14 cellular contexts compared by ENCODE assay signal in the genomic region with DNA sequence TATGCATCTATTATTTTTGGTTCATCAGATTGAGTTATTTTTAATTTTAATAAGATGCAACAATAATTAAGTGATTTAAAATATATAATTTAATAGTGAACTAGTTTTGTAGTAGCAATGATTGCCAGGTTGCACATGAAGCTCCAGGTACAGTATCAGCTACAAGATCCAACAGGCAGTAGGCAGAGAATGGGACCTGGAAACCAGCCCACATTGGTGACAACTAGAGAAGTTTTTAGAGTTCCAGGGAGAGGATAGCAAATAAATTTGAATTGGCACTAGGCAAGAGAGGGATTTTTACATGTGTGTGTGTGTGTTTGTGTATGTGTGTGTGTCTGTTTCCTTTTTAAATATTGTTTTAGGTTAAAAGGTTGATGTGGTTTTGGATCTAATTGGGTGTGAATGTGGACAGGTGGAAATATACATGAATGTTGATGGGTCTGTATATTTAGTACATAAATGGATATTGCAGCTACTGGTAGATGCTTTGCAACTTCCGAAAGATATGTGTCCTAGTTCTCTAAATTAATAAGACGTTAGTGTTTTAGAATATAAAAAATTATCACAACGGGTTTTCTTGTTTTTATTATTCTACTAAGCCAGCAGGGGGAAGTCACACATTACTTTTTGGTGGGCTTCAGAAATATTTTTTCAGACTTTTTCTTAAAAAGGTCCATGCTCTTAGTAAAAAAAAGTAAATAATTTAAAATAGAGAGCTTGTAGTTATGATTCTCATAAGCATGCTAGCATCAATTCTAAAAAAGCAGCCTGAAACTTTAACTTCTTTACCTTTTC.
DNase-seq lines count a peak whose midpoint lies in the region; ATAC-seq, FAIRE-seq and TF ChIP-seq lines count a peak whose summit lies in the region.
"Had no signal": no experiment of that assay in that cellular context is flagged by ENCODE, and none has a peak within 500 bp of the region (broad histone marks: within the 10 kb centered on the region; RNA-seq: fewer than 3 reads in every experiment).

No MANE protein-coding gene starts in this region.

- FAIRE-seq in A204.1 (lab: Jason Lieb, UNC) (peak; percentile 29), HepG2 (lab: Jason Lieb, UNC) (no peak)

- intact Hi-C loops in HepG2 (cut with micrococcal nuclease; ENCODE audit: unreplicated experiment), result loop anchor here (2.0 to 5.0 kb wide), 3 partner anchors 261 to 1651 kb away; no protein-coding TSS in a partner anchor
- intact Hi-C loops in left colon (cut with DNase I, micrococcal nuclease), result no loop called here

- no peak overlapping the region for H2BK12ac ChIP-seq in H9 (ENCODE audit: insufficient read length, low read depth, low read length)

- H3K79me1 ChIP-seq in H9 (ENCODE audit: insufficient read depth, low read depth, low read length, poor library complexity, severe bottlenecking), result no peaks in the 10 kb centered on the region

- CTCF ChIA-PET in HepG2 (lab: Yijun Ruan, JAX; ENCODE audit: low intra/inter-chr PET ratio, low total read pairs), result no interaction called here

- H3K56ac ChIP-seq in H9 (ENCODE audit: insufficient read length, low read depth, low read length), result no peak overlapping the region

- no peak overlapping the region for H4K5ac ChIP-seq in H9 (ENCODE audit: insufficient read length, low read depth, low read length)

- H3K36me3 ChIP-seq in adipocyte (ENCODE audit: control insufficient read depth, insufficient read depth, low read length, severe bottlenecking) (no peaks in the 10 kb centered on the region), HepG2 (replicated peaks in 1 of 2; ENCODE audit: control insufficient read depth in 1 of 2, insufficient read depth in 2 of 2, low read length in 2 of 2) (no peaks in the 10 kb centered on the region)

- no peak overlapping the region for H2BK120ac ChIP-seq in H9 (ENCODE audit: low read depth, low read length, poor library complexity, severe bottlenecking)

- H3K27ac Mint-ChIP-seq in H9, result no peak overlapping the region
- H3K27ac Mint-ChIP-seq: CD8-positive, alpha-beta memory T cell had no signal

- no peak for TF ChIP-seq RAD21 in HepG2 (CRISPR knock-in tag; IDR thresholded peaks at IDR 0.05)

- no peaks in the 10 kb centered on the region for H3K79me2 ChIP-seq in H9 (ENCODE audit: insufficient read depth, low read length)
- H3K79me2 ChIP-seq in HepG2 (ENCODE audit: insufficient read depth, low read length), result no peaks in the 10 kb centered on the region

- DNase-seq in H9 (no peak), adipocyte (ENCODE audit: low read depth) (peak; percentile 44), HepG2 (ENCODE audit: low spot score) (no peak), left colon (no peak), DMS79 (lab: John Stamatoyannopoulos, UW) (no peak), CD1c-positive myeloid dendritic cell (ENCODE audit: extremely low spot score) (no peak)
- no peak for DNase-seq in activated CD8-positive, alpha-beta memory T cell treated with anti-CD3 and anti-CD28 coated beads, Interleukin-2, amount 50 U/mL, for 48 hours
- DNase-seq: activated CD4-positive, alpha-beta T cell treated with anti-CD3 and anti-CD28 coated beads, Interleukin-2, amount 50 U/mL, for 48 hours; activated naive CD4-positive, alpha-beta T cell; CD8-positive, alpha-beta memory T cell; foreskin melanocyte; nucleus accumbens; T-helper 2 cell had no signal

- H3K4me1 Mint-ChIP-seq in H9, result no peaks in the 10 kb centered on the region
- H3K4me1 Mint-ChIP-seq: CD8-positive, alpha-beta memory T cell had no signal

- no peak overlapping the region for H2BK20ac ChIP-seq in H9 (ENCODE audit: low read depth, low read length, poor library complexity, severe bottlenecking)

- WGBS in H9 (ENCODE audit: extremely low coverage, insufficient read length, low lambda C conversion rate), result no CpG with 5 or more reads among the region's 3 CpGs
- 0% methylated on average over 3 of the region's 3 CpGs for WGBS in HepG2 (ENCODE audit: low lambda C conversion rate)

- H2BK5ac ChIP-seq in H9 (ENCODE audit: insufficient read length, low read length), result no peak overlapping the region

- peaks cover 0 to 2% (median 0%) of the 10 kb centered on the region in 3 experiments; a peak in 2 of 7 replicates for H3K36me3 Mint-ChIP-seq in H9 (ENCODE audit: insufficient read depth in 1 of 3, low read depth in 3 of 3)
- H3K36me3 Mint-ChIP-seq: CD8-positive, alpha-beta memory T cell had no signal

- TF ChIP-seq CTCF in H9 (conservative IDR thresholded peaks at IDR 0.05) (peak; percentile 62), HepG2 (CRISPR knock-in tag; IDR thresholded peaks at IDR 0.05) (no peak)

- H3T11ph ChIP-seq in H9 (ENCODE audit: low read length), result no peak overlapping the region

- no TSS peak for BruUV-seq in HepG2 (replicated peaks; lab: Mats Ljungman, UMichigan)

- H2AK5ac ChIP-seq in H9 (ENCODE audit: insufficient read length, low read length), result no peak overlapping the region

- no peak overlapping the region for H3K18ac ChIP-seq in H9 (ENCODE audit: insufficient read length, low read depth, low read length)

- H3K27me3 Mint-ChIP-seq in H9 (ENCODE audit: low read depth), result no peaks in the 10 kb centered on the region

- H3K14ac ChIP-seq in H9 (ENCODE audit: insufficient read depth, low read length), result no peak overlapping the region

- H3K9ac ChIP-seq in H9 (ENCODE audit: extremely low read depth, insufficient read length, low read length) (no peak overlapping the region), adipocyte (ENCODE audit: low read length) (no peak overlapping the region), HepG2 (ENCODE audit: insufficient read depth, low read depth, low read length) (no peak overlapping the region)

- ATAC-seq in HepG2, result no peak
- ATAC-seq in left colon, result no peak

- H3K9me3 ChIP-seq in H9 (ENCODE audit: control insufficient read depth, low read depth, low read length) (no peaks in the 10 kb centered on the region), adipocyte (ENCODE audit: control insufficient read depth, low read length) (no peaks in the 10 kb centered on the region), HepG2 (ENCODE audit: low read length) (no peaks in the 10 kb centered on the region)

- H2BK15ac ChIP-seq in H9 (ENCODE audit: low read depth, low read length), result no peak overlapping the region

- TF ChIP-seq POLR2A in HepG2 (IDR thresholded peaks at IDR 0.05; ENCODE audit: insufficient read depth in 1 of 2, low read depth in 2 of 2, low read length in 2 of 2), result no peak

- no peaks in the 10 kb centered on the region for H3K23me2 ChIP-seq in H9 (ENCODE audit: insufficient read length, low read depth, low read length, poor library complexity, severe bottlenecking)

- H3K27ac ChIP-seq in H9 (ENCODE audit: insufficient read length, low read depth, low read length), result no peak overlapping the region
- H3K27ac ChIP-seq in HepG2 (ENCODE audit: extremely low read length, insufficient read depth, low read length), result no peak overlapping the region

- H3K27me3 ChIP-seq in H9 (ENCODE audit: insufficient read depth, low read length), result no peaks in the 10 kb centered on the region
- no peaks in the 10 kb centered on the region for H3K27me3 ChIP-seq in adipocyte (replicated peaks; ENCODE audit: control insufficient read depth, insufficient read depth, low read length)
- no peaks in the 10 kb centered on the region; a peak in 1 of 5 replicates for H3K27me3 ChIP-seq in HepG2 (ENCODE audit: control insufficient read depth in 1 of 2, insufficient read depth in 2 of 2, low read length in 2 of 2)

- in situ Hi-C loops in HepG2 (cut with HindIII; ENCODE audit: extremely low pct_ligation_motif_present, low pct_unique_long_range_greater_than_20kb), result no loop called here

- H3K9me3 Mint-ChIP-seq in H9, result peaks cover 7 to 9% of the 10 kb centered on the region in 2 experiments; a peak in 4 of 5 replicates

- POLR2A ChIA-PET in HepG2 (lab: Yijun Ruan, JAX), result no interaction called here

- no peak overlapping the region for H4K91ac ChIP-seq in H9 (ENCODE audit: insufficient read length, low read depth, low read length)

- H3K4ac ChIP-seq in H9 (ENCODE audit: low read depth, low read length), result no peak overlapping the region

- H3K23ac ChIP-seq in H9 (ENCODE audit: insufficient read length, low read depth, low read length), result no peak overlapping the region

- H3K4me2 ChIP-seq in H9 (ENCODE audit: insufficient read depth, insufficient read length, low read length), result no peak overlapping the region
- H3K4me2 ChIP-seq in HepG2 (ENCODE audit: low read depth, low read length), result no peak overlapping the region

- H3K4me3 Mint-ChIP-seq in H9, result no peak overlapping the region
- H3K4me3 Mint-ChIP-seq: CD8-positive, alpha-beta memory T cell had no signal

- no peaks in the 10 kb centered on the region for H3K4me1 ChIP-seq in H9 (ENCODE audit: insufficient read depth, low read length)
- H3K4me1 ChIP-seq in adipocyte (ENCODE audit: control insufficient read depth, insufficient read depth, low read length), result peaks cover 23% of the 10 kb centered on the region
- H3K4me1 ChIP-seq in HepG2 (ENCODE audit: insufficient read depth, low read length), result no peaks in the 10 kb centered on the region

- H4K20me1 ChIP-seq in H9 (ENCODE audit: control insufficient read depth, insufficient read depth, insufficient read length), result no peaks in the 10 kb centered on the region
- H4K20me1 ChIP-seq in HepG2 (ENCODE audit: insufficient read depth, low read length), result no peaks in the 10 kb centered on the region

- no peak overlapping the region for H4K8ac ChIP-seq in H9 (replicated peaks; ENCODE audit: insufficient read length, low read depth, low read length)

- no peak overlapping the region for H2AFZ ChIP-seq in H9 (ENCODE audit: low read length)
- no peak overlapping the region for H2AFZ ChIP-seq in HepG2 (ENCODE audit: low read length)

- no peak overlapping the region for H3K4me3 ChIP-seq in adipocyte (ENCODE audit: low read length)
- H3K4me3 ChIP-seq in HepG2 (replicated peaks in 1 of 3; ENCODE audit: insufficient read depth in 1 of 3, low read depth in 2 of 3, low read length in 3 of 3), result no peak overlapping the region

- TF ChIP-seq EP300 in HepG2 (IDR thresholded peaks at IDR 0.05; ENCODE audit: low read depth in 2 of 2, low read length in 2 of 2) (no peak), HepG2 (CRISPR knock-in tag; IDR thresholded peaks at IDR 0.05; ENCODE audit: borderline replicate concordance) (no peak)

TF ChIP-seq in HepG2, 621 proteins besides CTCF, POLR2A, EP300 and RAD21:
- TF ChIP-seq STAG1 (CRISPR knock-in tag; IDR thresholded peaks at IDR 0.05), result peak; percentile 38; the same call in 1 of the 2 replicates
- TF ChIP-seq IKZF4 (CRISPR knock-in tag; IDR thresholded peaks at IDR 0.05; ENCODE audit: borderline replicate concordance, low read depth, not compliant biosample characterization), result no peak
TF ChIP-seq in HepG2: peak in this region for 1.
